ENCODE assay signal across 26 cellular contexts in genomic region chr20:17762873-17763557, GRCh38.
A peak's percentile ranks its signal among the peaks of the same experiment; 100 is the strongest.
DNase-seq lines count a peak whose midpoint lies in the region; ATAC-seq, FAIRE-seq and TF ChIP-seq lines count a peak whose summit lies in the region.
"Had no signal": no experiment of that assay in that cellular context is flagged by ENCODE, and none has a peak within 500 bp of the region (broad histone marks: within the 10 kb centered on the region; RNA-seq: fewer than 3 reads in every experiment).

No MANE protein-coding gene starts in this region.

- no peak for FAIRE-seq in GM12878 (lab: Jason Lieb, UNC)
- FAIRE-seq: TTC549 had no signal

- POLR2A ChIA-PET in activated naive CD8-positive, alpha-beta T cell treated with anti-CD3 and anti-CD28 coated beads, Interleukin-2, amount 10 ng/mL, durations not matched to agents 7 days and 5 days (lab: Charles Lee): no interaction called here
- POLR2A ChIA-PET in GM12878 (lab: Charles Lee): interaction anchor here (0.6 kb wide), 1 partner anchor 29 kb away, joined by 5 read pairs; no protein-coding TSS in a partner anchor

- H3K36me3 ChIP-seq in GM12878 (ENCODE audit: control insufficient read depth in 2 of 2, insufficient read depth in 2 of 2, low read length in 1 of 2): no peaks in the 10 kb centered on the region
- no peaks in the 10 kb centered on the region for H3K36me3 ChIP-seq in stomach
- H3K36me3 ChIP-seq: breast epithelium, neutrophil, transverse colon had no signal

- H3K9me3 ChIP-seq in GM12878 (replicated peaks; ENCODE audit: control insufficient read depth, insufficient read depth, low read length): peaks cover 2% of the 10 kb centered on the region; the same call in 1 of the 3 replicates
- H3K9me3 ChIP-seq in stomach: peaks cover 0 to 14% (median 11%) of the 10 kb centered on the region in 4 donors
- H3K9me3 ChIP-seq: neutrophil, transverse colon had no signal

- BruUV-seq in GM12878 (replicated peaks; lab: Mats Ljungman, UMichigan): no TSS peak

- H3K4me3 ChIP-seq in GM12878 (no peak overlapping the region), stomach (no peak overlapping the region)
- H3K4me3 ChIP-seq: breast epithelium, coronary artery, transverse colon had no signal

- no peaks in the 10 kb centered on the region for H3K9me3 Mint-ChIP-seq in activated naive CD8-positive, alpha-beta T cell treated with anti-CD3 and anti-CD28 coated beads, Interleukin-2, amount 10 ng/mL, durations not matched to agents 7 days and 5 days
- peaks cover 5% of the 10 kb centered on the region for H3K9me3 Mint-ChIP-seq in activated naive CD8-positive, alpha-beta T cell treated with anti-CD3 and anti-CD28 coated beads, Interleukin-2, amount 50 U/mL, for 24 hours

- no peak for DNase-seq in activated naive CD8-positive, alpha-beta T cell treated with anti-CD3 and anti-CD28 coated beads, Interleukin-2, amount 10 ng/mL, durations not matched to agents 7 days and 5 days
- DNase-seq in activated naive CD8-positive, alpha-beta T cell treated with anti-CD3 and anti-CD28 coated beads, Interleukin-2, amount 50 U/mL, for 24 hours: no peak
- no peak for DNase-seq in GM12878 (ENCODE audit: low read depth, low spot score)
- peak; percentile 11 for DNase-seq in left kidney (ENCODE audit: low read depth, low spot score)
- DNase-seq in stomach: peak; percentile 51
- no peak for DNase-seq in dermis blood vessel endothelial cell
- DNase-seq: 8988T; activated CD4-positive, alpha-beta T cell treated with anti-CD3 and anti-CD28 coated beads for 1 hour; activated T-cell treated with anti-CD3 and anti-CD28 coated beads, Interleukin-2, amount 50 U/mL, for 24 hours; AML-193; glutamatergic neuron; HCEC 1CT; KG1; MV-4-11; NCI-H1694; NCI-H748 treated with DMSO at 0.1 percent for 48 hours; SHP77 treated with DMSO at 0.1 percent for 48 hours; stimulated activated CD4-positive, alpha-beta T cell treated with anti-CD3 and anti-CD28 coated beads, Interleukin-4, amount 100 ng/mL, for 1 hour; stimulated activated naive CD4-positive, alpha-beta T cell; transverse colon had no signal

- 61% methylated on average over 6 of the region's 6 CpGs for WGBS in GM12878 (ENCODE audit: insufficient coverage, insufficient replicate concordance, low lambda C conversion rate, missing lambda C conversion rate)
- WGBS in stomach, 5 donors: 65 to 70% (median 69%) methylated on average over 6 of the region's 6 CpGs

- no peak overlapping the region for H3K4me2 ChIP-seq in GM12878 (ENCODE audit: control insufficient read depth, insufficient read depth)

- no peak for TF ChIP-seq POLR2A in GM12878 (IDR thresholded peaks at IDR 0.05; ENCODE audit: low read depth, low read length)
- TF ChIP-seq POLR2A in stomach (IDR thresholded peaks at IDR 0.05): no peak

- H3K36me3 Mint-ChIP-seq in activated naive CD8-positive, alpha-beta T cell treated with anti-CD3 and anti-CD28 coated beads, Interleukin-2, amount 10 ng/mL, durations not matched to agents 7 days and 5 days: no peaks in the 10 kb centered on the region
- H3K36me3 Mint-ChIP-seq in activated naive CD8-positive, alpha-beta T cell treated with anti-CD3 and anti-CD28 coated beads, Interleukin-2, amount 50 U/mL, for 24 hours (ENCODE audit: low read depth): no peaks in the 10 kb centered on the region

- CTCF ChIA-PET in GM12878 (lab: Yijun Ruan, JAX): no interaction called here

- intact Hi-C loops in GM12878 (cut with micrococcal nuclease; ENCODE audit: unreplicated experiment): no loop called here
- intact Hi-C loops in stomach (cut with DNase I; ENCODE audit: low total_unique reads): no loop called here

- H3K4me1 Mint-ChIP-seq in activated naive CD8-positive, alpha-beta T cell treated with anti-CD3 and anti-CD28 coated beads, Interleukin-2, amount 10 ng/mL, durations not matched to agents 7 days and 5 days: no peaks in the 10 kb centered on the region
- peaks cover 10% of the 10 kb centered on the region for H3K4me1 Mint-ChIP-seq in activated naive CD8-positive, alpha-beta T cell treated with anti-CD3 and anti-CD28 coated beads, Interleukin-2, amount 50 U/mL, for 24 hours

- no peak overlapping the region for H3K27ac ChIP-seq in GM12878 (ENCODE audit: control insufficient read depth, insufficient read depth)
- peak overlapping the region in 4 of 5 donors; percentile 61 to 74 (median 70) for H3K27ac ChIP-seq in stomach
- H3K27ac ChIP-seq: coronary artery, neutrophil, transverse colon had no signal

- H3K27me3 ChIP-seq in GM12878 (replicated peaks in 1 of 2; ENCODE audit: control insufficient read depth in 2 of 2, insufficient read depth in 2 of 2, low read length in 1 of 2) (no peaks in the 10 kb centered on the region), stomach (no peaks in the 10 kb centered on the region)
- H3K27me3 ChIP-seq: breast epithelium, neutrophil, transverse colon had no signal

- in situ Hi-C loops in GM12878 (cut with MboI): no loop called here

- SMC1A ChIA-PET in GM12878 (lab: Charles Lee; ENCODE audit: uncharacterized antibody, unreplicated experiment): no interaction called here

- no peak for ATAC-seq in activated naive CD8-positive, alpha-beta T cell treated with anti-CD3 and anti-CD28 coated beads, Interleukin-2, amount 10 ng/mL, durations not matched to agents 7 days and 5 days (ENCODE audit: low read depth)
- ATAC-seq in activated naive CD8-positive, alpha-beta T cell treated with anti-CD3 and anti-CD28 coated beads, Interleukin-2, amount 50 U/mL, for 24 hours: no peak
- ATAC-seq in GM12878 (no peak), esophagus mucosa (no peak), GM19463 (IDR thresholded peaks at IDR 0.05; ENCODE audit: unreplicated experiment) (no peak)

- H4K20me1 ChIP-seq in GM12878 (ENCODE audit: control insufficient read depth, insufficient read depth): no peaks in the 10 kb centered on the region

- H3K27ac Mint-ChIP-seq in activated naive CD8-positive, alpha-beta T cell treated with anti-CD3 and anti-CD28 coated beads, Interleukin-2, amount 10 ng/mL, durations not matched to agents 7 days and 5 days: peak overlapping the region; percentile 12
- H3K27ac Mint-ChIP-seq in activated naive CD8-positive, alpha-beta T cell treated with anti-CD3 and anti-CD28 coated beads, Interleukin-2, amount 50 U/mL, for 24 hours: no peak overlapping the region
- H3K27ac Mint-ChIP-seq: activated T-cell treated with anti-CD3 and anti-CD28 coated beads, Interleukin-2, amount 50 U/mL, for 24 hours had no signal

- no peaks in the 10 kb centered on the region for H3K4me1 ChIP-seq in GM12878 (ENCODE audit: control insufficient read depth, insufficient read depth, low read length)
- peaks cover 0 to 20% (median 9%) of the 10 kb centered on the region in 4 donors for H3K4me1 ChIP-seq in stomach
- H3K4me1 ChIP-seq: breast epithelium, transverse colon had no signal

- TF ChIP-seq EP300 in GM12878 (IDR thresholded peaks at IDR 0.05; ENCODE audit: borderline replicate concordance in 1 of 2, control insufficient read depth in 1 of 2, low read depth in 2 of 2, low read length in 2 of 2) (no peak), stomach (IDR thresholded peaks at IDR 0.05) (no peak)

- no peaks in the 10 kb centered on the region for H3K79me2 ChIP-seq in GM12878 (ENCODE audit: control insufficient read depth, insufficient read depth, low read length)

- RAD21 ChIA-PET in GM12878 (lab: Charles Lee; ENCODE audit: unreplicated experiment): no interaction called here

- H2AFZ ChIP-seq in GM12878 (ENCODE audit: control insufficient read depth, low read depth, low read length): no peak overlapping the region

- H3K4me3 Mint-ChIP-seq in activated naive CD8-positive, alpha-beta T cell treated with anti-CD3 and anti-CD28 coated beads, Interleukin-2, amount 10 ng/mL, durations not matched to agents 7 days and 5 days: no peak overlapping the region
- no peak overlapping the region for H3K4me3 Mint-ChIP-seq in activated naive CD8-positive, alpha-beta T cell treated with anti-CD3 and anti-CD28 coated beads, Interleukin-2, amount 50 U/mL, for 24 hours
- H3K4me3 Mint-ChIP-seq: activated T-cell treated with anti-CD3 and anti-CD28 coated beads, Interleukin-2, amount 50 U/mL, for 24 hours had no signal

- no peak overlapping the region for H3K9ac ChIP-seq in GM12878 (ENCODE audit: control insufficient read depth, insufficient read depth, low read length)

- peaks cover 4% of the 10 kb centered on the region for H3K27me3 Mint-ChIP-seq in activated naive CD8-positive, alpha-beta T cell treated with anti-CD3 and anti-CD28 coated beads, Interleukin-2, amount 10 ng/mL, durations not matched to agents 7 days and 5 days
- H3K27me3 Mint-ChIP-seq in activated naive CD8-positive, alpha-beta T cell treated with anti-CD3 and anti-CD28 coated beads, Interleukin-2, amount 50 U/mL, for 24 hours: peaks cover 1% of the 10 kb centered on the region

- TF ChIP-seq CTCF in GM12878 (IDR thresholded peaks at IDR 0.05 in 2 of 3, conservative IDR thresholded peaks at IDR 0.05 in 1 of 3; ENCODE audit: control insufficient read depth in 2 of 3, extremely low read depth in 1 of 3, insufficient read depth in 1 of 3, low read depth in 3 of 3, low read length in 3 of 3) (no peak), stomach (IDR thresholded peaks at IDR 0.05) (no peak)

- TF ChIP-seq RAD21 in GM12878 (IDR thresholded peaks at IDR 0.05; ENCODE audit: insufficient read depth, low read depth, low read length): no peak

TF ChIP-seq in GM12878, 131 proteins besides CTCF, POLR2A, EP300 and RAD21 (continues in another document):
- peak; percentile 41; the same call in 1 of the 2 replicates for TF ChIP-seq IRF5 (IDR thresholded peaks at IDR 0.05; ENCODE audit: borderline replicate concordance)
- 0 out of 2 replicates have a peak, but pooled peaks have one; percentile 13 for TF ChIP-seq SPI1 (IDR thresholded peaks at IDR 0.05; ENCODE audit: borderline replicate concordance, insufficient read depth, low read depth, low read length)

Comparison
In these comparisons a context has a peak if more than half of its experiments do, and no peak if none do; other contexts are left out.
1. DNase-seq: peak in left kidney (single experiment) and stomach (single experiment); none in activated naive CD8-positive, alpha-beta T cell treated with anti-CD3 and anti-CD28 coated beads, Interleukin-2, amount 10 ng/mL, durations not matched to agents 7 days and 5 days (single experiment), activated naive CD8-positive, alpha-beta T cell treated with anti-CD3 and anti-CD28 coated beads, Interleukin-2, amount 50 U/mL, for 24 hours (single experiment), GM12878 (single experiment) and dermis blood vessel endothelial cell (single experiment).